Comparison of ENCODE assay signal across 16 cellular contexts in genomic region chr5:64972591-64972990, GRCh38.
"Had no signal": no experiment of that assay in that cellular context is flagged by ENCODE, and none has a peak within 500 bp of the region (broad histone marks: within the 10 kb centered on the region; RNA-seq: fewer than 3 reads in every experiment).

No MANE protein-coding gene starts in this region.

- H3K9me3 ChIP-seq: neutrophil, transverse colon had no signal

- H3K27ac ChIP-seq: neutrophil, transverse colon had no signal

- ATAC-seq: activated T-helper 17 cell treated with anti-CD3 and anti-CD28 coated beads, Interleukin-2, amount 50 U/mL, for 72 hours; left ventricle myocardium superior; natural killer cell; stimulated activated naive B cell treated with anti-CD40 and anti-IgM and Interleukin-4, amounts not matched to agents 10 μg/mL and 1 μg/mL and 100 μg/mL, for 72 hours had no signal

- H3K27me3 ChIP-seq: neutrophil, transverse colon had no signal

- DNase-seq: activated CD4-positive, alpha-beta T cell treated with anti-CD3 and anti-CD28 coated beads for 1 hour; activated CD4-positive, alpha-beta T cell treated with anti-CD3 and anti-CD28 coated beads, Interleukin-2, amount 50 U/mL, for 4 hours; activated naive CD4-positive, alpha-beta T cell treated with Interleukin-2 at 50 U/mL for 16 hours; hippocampal formation; kidney; left ventricle myocardium superior; mesendoderm; natural killer cell; stimulated activated CD4-positive, alpha-beta T cell treated with anti-CD3 and anti-CD28 coated beads, Interleukin-15, amount 100 ng/mL, for 24 hours; stimulated activated CD4-positive, alpha-beta T cell treated with anti-CD3 and anti-CD28 coated beads, Interleukin-4, amount 100 ng/mL, for 1 hour; stimulated activated naive B cell treated with anti-CD40 and anti-IgM and Interleukin-4, amounts not matched to agents 10 μg/mL and 1 μg/mL and 100 μg/mL, for 72 hours; T-helper 1 cell; T1000; transverse colon had no signal

- H3K4me3 ChIP-seq: transverse colon had no signal
